1 cellular context compared by ENCODE assay signal in genomic region chr19:45370410-45371204, GRCh38.
TF ChIP-seq lines count a peak whose summit lies in the region.

Gene ERCC2 (minus strand): TSS chr19:45370573. CDS start chr19:45370540, 33 bp downstream.

TF ChIP-seq in GM12878, 131 proteins besides CTCF, POLR2A, EP300 and RAD21 (continued from another document):
- peak; percentile 97 for TF ChIP-seq IRF3 (IDR thresholded peaks at IDR 0.05)
- TF ChIP-seq CREB1 (IDR thresholded peaks at IDR 0.05; ENCODE audit: low read depth): peak; percentile 80
- peak; percentile 96 for TF ChIP-seq CHD2 (IDR thresholded peaks at IDR 0.05; ENCODE audit: borderline replicate concordance, low read depth, low read length)
- no peak for TF ChIP-seq FOXM1 (IDR thresholded peaks at IDR 0.05; ENCODE audit: low read depth, low read length)
- TF ChIP-seq IKZF2 (IDR thresholded peaks at IDR 0.05): no peak
- TF ChIP-seq HCFC1 (IDR thresholded peaks at IDR 0.05; ENCODE audit: low read length): peak; percentile 33
- TF ChIP-seq SREBF2 (IDR thresholded peaks at IDR 0.05; ENCODE audit: low read length): no peak
- TF ChIP-seq SMC3 (IDR thresholded peaks at IDR 0.05; ENCODE audit: borderline replicate concordance, low read length): no peak
- peak; percentile 40; the same call in 1 of the 2 replicates for TF ChIP-seq MXI1 (IDR thresholded peaks at IDR 0.05; ENCODE audit: low read depth, low read length)
- TF ChIP-seq NKRF (conservative IDR thresholded peaks at IDR 0.05): no peak
- TF ChIP-seq SRF (IDR thresholded peaks at IDR 0.05; ENCODE audit: low read depth in 2 of 2, low read length in 2 of 2): no peak
- peak; percentile 99 for TF ChIP-seq SP1 (IDR thresholded peaks at IDR 0.05; ENCODE audit: low read depth, low read length)
- peak; percentile 89 for TF ChIP-seq RELB (IDR thresholded peaks at IDR 0.05; ENCODE audit: low read depth)
- TF ChIP-seq FOS (IDR thresholded peaks at IDR 0.05; ENCODE audit: borderline replicate concordance, extremely low read depth, insufficient read length): peak; percentile 81
- peak; percentile 8; the same call in 1 of the 2 replicates for TF ChIP-seq TAF1 (IDR thresholded peaks at IDR 0.05; ENCODE audit: borderline replicate concordance, low read depth, low read length)
- TF ChIP-seq JUND (IDR thresholded peaks at IDR 0.05; ENCODE audit: low read depth, low read length): no peak
- TF ChIP-seq REST (IDR thresholded peaks at IDR 0.05; ENCODE audit: low read depth, low read length): no peak
- TF ChIP-seq PBX3 (IDR thresholded peaks at IDR 0.05; ENCODE audit: insufficient replicate concordance, low read depth, low read length): peak; percentile 100
- no peak for TF ChIP-seq TBL1XR1 (IDR thresholded peaks at IDR 0.05; ENCODE audit: low read depth, low read length)
- TF ChIP-seq RFX5 (IDR thresholded peaks at IDR 0.05; ENCODE audit: low read depth, low read length): peak; percentile 71
- TF ChIP-seq YY1 (IDR thresholded peaks at IDR 0.05; ENCODE audit: low read depth, low read length): peak; percentile 73
- peak; percentile 98 for TF ChIP-seq MLLT1 (IDR thresholded peaks at IDR 0.05)
- peak; percentile 100 for TF ChIP-seq PKNOX1 (IDR thresholded peaks at IDR 0.05)
- peak; percentile 100 for TF ChIP-seq POU2F2 (IDR thresholded peaks at IDR 0.05; ENCODE audit: borderline replicate concordance, low read depth, low read length)
- TF ChIP-seq FOXK2 (IDR thresholded peaks at IDR 0.05): peak; percentile 83
- no peak for TF ChIP-seq ZNF217 (IDR thresholded peaks at IDR 0.05)
- peak; percentile 70 for TF ChIP-seq HDGF (IDR thresholded peaks at IDR 0.05)
- no peak for TF ChIP-seq SUPT20H (IDR thresholded peaks at IDR 0.05; ENCODE audit: borderline replicate concordance, control insufficient read depth, low read depth, low read length)
- TF ChIP-seq RELA (IDR thresholded peaks at IDR 0.05; ENCODE audit: borderline replicate concordance, partially characterized antibody): no peak
